18 cellular contexts compared by ENCODE assay signal in genomic region chr19:5478241-5478924, GRCh38. TPM values are rescaled to one million over a fixed set of nuclear protein-coding genes. Genes with fewer than 3 reads are reported as not detected.
DNase-seq lines count a peak whose midpoint lies in the region; ATAC-seq and TF ChIP-seq lines count a peak whose summit lies in the region.
"Had no signal": no experiment of that assay in that cellular context is flagged by ENCODE, and none has a peak within 500 bp of the region (broad histone marks: within the 10 kb centered on the region; RNA-seq: fewer than 3 reads in every experiment).

No MANE protein-coding gene starts in this region.

- H2AFZ ChIP-seq in IMR-90 (replicated peaks; ENCODE audit: low read length, poor library complexity): peak overlapping the region; percentile 51

- in situ Hi-C loops in IMR-90 (cut with MboI; ENCODE audit: low sequenced_read_pairs) (no loop called here), brain microvascular endothelial cell (cut with HindIII; ENCODE audit: low pct_ligation_motif_present, low sequenced_read_pairs) (no loop called here)

- no peak overlapping the region for H3K9ac ChIP-seq in IMR-90 (ENCODE audit: low read depth, low read length)

- TF ChIP-seq EP300 in esophagus muscularis mucosa (IDR thresholded peaks at IDR 0.05): no peak

- BruUV-seq in A673 (replicated peaks; lab: Mats Ljungman, UMichigan): no TSS peak
- no TSS peak for BruUV-seq in IMR-90 (replicated peaks; lab: Mats Ljungman, UMichigan)

- H3K27me3 Mint-ChIP-seq in neural crest cell (ENCODE audit: low read depth) (peaks cover 40% of the 10 kb centered on the region), natural killer cell (ENCODE audit: low read depth in 2 of 2) (peaks cover 29 to 35% of the 10 kb centered on the region in 2 donors)

- no peak overlapping the region for H3K4ac ChIP-seq in IMR-90 (ENCODE audit: low read depth, low read length)

- H3K27ac Mint-ChIP-seq in neural crest cell (ENCODE audit: unreplicated experiment): peak overlapping the region; percentile 37
- H3K27ac Mint-ChIP-seq in natural killer cell: no peak overlapping the region

- H3K27me3 ChIP-seq in A673 (replicated peaks; ENCODE audit: insufficient read depth, low read depth, low read length, poor library complexity) (peaks cover 15% of the 10 kb centered on the region), IMR-90 (ENCODE audit: control insufficient read depth, insufficient read depth, low read length) (peaks cover 33% of the 10 kb centered on the region), esophagus muscularis mucosa (peaks cover 0 to 39% (median 7%) of the 10 kb centered on the region in 4 donors), brain microvascular endothelial cell (replicated peaks) (peaks cover 18% of the 10 kb centered on the region)

- POLR2A ChIA-PET in A673 (lab: Charles Lee; ENCODE audit: low non-redundant PET) (interaction anchor here (0.7 kb wide), 1 partner anchor 77 kb away, joined by 3 read pairs; no protein-coding TSS in a partner anchor), IMR-90 (lab: Charles Lee; ENCODE audit: unreplicated experiment) (no interaction called here)

- H2BK5ac ChIP-seq in IMR-90 (ENCODE audit: low read depth, low read length, poor library complexity, severe bottlenecking): no peak overlapping the region

- CTCF ChIA-PET in A673 (lab: Charles Lee) (interaction anchor here (0.7 kb wide), 1 partner anchor 49 kb away, joined by 4 read pairs; no protein-coding TSS in a partner anchor), IMR-90 (lab: Yijun Ruan, JAX) (no interaction called here)

- TF ChIP-seq RAD21 in IMR-90 (IDR thresholded peaks at IDR 0.05; ENCODE audit: low read length): no peak

- H3K4me1 ChIP-seq in A673 (ENCODE audit: insufficient read depth, low read length, poor library complexity, severe bottlenecking): no peaks in the 10 kb centered on the region
- H3K4me1 ChIP-seq in IMR-90 (ENCODE audit: control insufficient read depth, insufficient read depth, low read length): no peaks in the 10 kb centered on the region
- peaks cover 0 to 23% (median 14%) of the 10 kb centered on the region in 4 donors for H3K4me1 ChIP-seq in esophagus muscularis mucosa
- H3K4me1 ChIP-seq: SJCRH30 had no signal

- no peak overlapping the region for H3K56ac ChIP-seq in IMR-90 (ENCODE audit: extremely low read depth, insufficient read depth, low read length)

- no peak overlapping the region for H2AK5ac ChIP-seq in IMR-90 (ENCODE audit: low read depth, low read length)

- H3K4me2 ChIP-seq in IMR-90 (ENCODE audit: low read depth, low read length): no peak overlapping the region

- DNase-seq in A673 (ENCODE audit: low spot score) (no peak), IMR-90 (no peak), esophagus muscularis mucosa (ENCODE audit: extremely low spot score) (no peak), neural crest cell (ENCODE audit: low read depth, low spot score) (no peak), NCI-H524 treated with DMSO at 0.1 percent for 48 hours (lab: John Stamatoyannopoulos, UW) (no peak), brain microvascular endothelial cell (no peak), natural killer cell (no peak), putamen (ENCODE audit: low spot score) (no peak)
- DNase-seq: AML-193, DMS79 treated with DMSO at 0.1 percent for 48 hours, GDM1, NCI-H1417 treated with DMSO at 0.1 percent for 48 hours, NCI-H2081 treated with DMSO at 0.1 percent for 48 hours, NCI-H345, SJCRH30 had no signal

- peaks cover 4% of the 10 kb centered on the region for H3K9me3 ChIP-seq in A673 (ENCODE audit: low read depth, low read length, poor library complexity, severe bottlenecking)
- peaks cover 13% of the 10 kb centered on the region for H3K9me3 ChIP-seq in IMR-90 (ENCODE audit: control insufficient read depth, insufficient read depth, low read length)
- peaks cover 0 to 18% (median 12%) of the 10 kb centered on the region in 4 donors for H3K9me3 ChIP-seq in esophagus muscularis mucosa
- H3K9me3 ChIP-seq: SJCRH30 had no signal

- no peak overlapping the region for H3K23ac ChIP-seq in IMR-90 (ENCODE audit: low read depth, low read length)

- ATAC-seq in IMR-90 (ENCODE audit: low read depth) (no peak), natural killer cell (no peak)

- no peak overlapping the region for H3K18ac ChIP-seq in IMR-90 (ENCODE audit: low read depth, low read length)

- H3K36me3 Mint-ChIP-seq in neural crest cell (ENCODE audit: low read depth) (no peaks in the 10 kb centered on the region), natural killer cell (no peaks in the 10 kb centered on the region)

- intact Hi-C loops in A673 (cut with micrococcal nuclease; ENCODE audit: unreplicated experiment) (no loop called here), IMR-90 (cut with micrococcal nuclease) (no loop called here), esophagus muscularis mucosa (cut with DNase I) (no loop called here), natural killer cell (cut with micrococcal nuclease) (no loop called here)

- H3K4me3 ChIP-seq in A673 (ENCODE audit: low read depth, low read length, poor library complexity, severe bottlenecking) (peak overlapping the region; percentile 16), IMR-90 (ENCODE audit: insufficient read depth, low read depth, low read length) (no peak overlapping the region), esophagus muscularis mucosa (peak overlapping the region; percentile 12 to 34 (median 26)), brain microvascular endothelial cell (ENCODE audit: low read depth, low read length) (no peak overlapping the region)
- H3K4me3 ChIP-seq: SJCRH30 had no signal

- no peak overlapping the region for H4K91ac ChIP-seq in IMR-90 (ENCODE audit: insufficient read depth, low read depth, low read length)

- no peak overlapping the region for H2AK9ac ChIP-seq in IMR-90 (replicated peaks; ENCODE audit: low read depth, low read length, poor library complexity)

- dilution Hi-C loops in IMR-90 (cut with HindIII; ENCODE audit: low sequenced_read_pairs, unreplicated experiment): no loop called here

- no peak overlapping the region for H2BK20ac ChIP-seq in IMR-90 (ENCODE audit: low read depth, low read length)

- H4K8ac ChIP-seq in IMR-90 (ENCODE audit: low read depth in 2 of 2, low read length in 2 of 2): no peak overlapping the region

- WGBS in IMR-90 (ENCODE audit: extremely low coverage in 2 of 2, insufficient read length in 1 of 2), 2 experiments: 29% methylated on average over 6 of the region's 32 CpGs; no CpG with 5 or more reads in 1 of the 2 experiments
- WGBS in esophagus muscularis mucosa: 27% methylated on average over 19 of the region's 32 CpGs

- H3K4me1 Mint-ChIP-seq in neural crest cell (peaks cover 8% of the 10 kb centered on the region), natural killer cell (no peaks in the 10 kb centered on the region)

- no peak for TF ChIP-seq CTCF in A673 (conservative IDR thresholded peaks at IDR 0.05; ENCODE audit: low read depth, low read length)
- no peak for TF ChIP-seq CTCF in IMR-90 (conservative IDR thresholded peaks at IDR 0.05; ENCODE audit: low read depth, low read length)
- no peak for TF ChIP-seq CTCF in esophagus muscularis mucosa (IDR thresholded peaks at IDR 0.05)
- no peak for TF ChIP-seq CTCF in neural crest cell (conservative IDR thresholded peaks at IDR 0.05)
- no peak for TF ChIP-seq CTCF in brain microvascular endothelial cell (IDR thresholded peaks at IDR 0.05; ENCODE audit: low read depth, low read length, missing control alignments)
- no peak for TF ChIP-seq CTCF in natural killer cell (IDR thresholded peaks at IDR 0.05)

- no peak overlapping the region for H3K27ac ChIP-seq in A673 (ENCODE audit: low read depth, low read length, poor library complexity, severe bottlenecking)
- no peak overlapping the region for H3K27ac ChIP-seq in IMR-90 (ENCODE audit: insufficient read depth, low read length)
- H3K27ac ChIP-seq in esophagus muscularis mucosa (replicated peaks in 1 of 4): peak overlapping the region in 2 of 4 donors; percentile 52 to 65
- H3K27ac ChIP-seq in brain microvascular endothelial cell: no peak overlapping the region
- H3K27ac ChIP-seq: RWPE1, SJCRH30 had no signal

- H2BK15ac ChIP-seq in IMR-90 (ENCODE audit: low read depth, low read length): no peak overlapping the region

- no peaks in the 10 kb centered on the region for H3K79me1 ChIP-seq in IMR-90 (ENCODE audit: low read depth in 1 of 2, low read length in 2 of 2)

- H3K14ac ChIP-seq in IMR-90 (replicated peaks; ENCODE audit: low read depth, low read length): no peak overlapping the region

- no peak overlapping the region for H2BK120ac ChIP-seq in IMR-90 (ENCODE audit: low read depth, low read length)

- no peaks in the 10 kb centered on the region for H3K9me3 Mint-ChIP-seq in neural crest cell
- H3K9me3 Mint-ChIP-seq in natural killer cell: peaks cover 0 to 3% of the 10 kb centered on the region in 2 donors

- peaks cover 4% of the 10 kb centered on the region; the same call in 1 of the 2 replicates for H4K20me1 ChIP-seq in IMR-90 (ENCODE audit: insufficient read depth, low read length)

- H3K4me3 Mint-ChIP-seq in neural crest cell (peak overlapping the region; percentile 71), natural killer cell (no peak overlapping the region)

- H4K5ac ChIP-seq in IMR-90 (ENCODE audit: low read depth, low read length): no peak overlapping the region

- H3K9me1 ChIP-seq in IMR-90 (ENCODE audit: insufficient read depth, low read length): no peaks in the 10 kb centered on the region

- TF ChIP-seq POLR2A in IMR-90 (IDR thresholded peaks at IDR 0.05; ENCODE audit: low read depth, low read length) (no peak), esophagus muscularis mucosa (IDR thresholded peaks at IDR 0.05; ENCODE audit: low read depth) (no peak)

- no peaks in the 10 kb centered on the region for H3K36me3 ChIP-seq in A673 (ENCODE audit: insufficient read depth, low read length, poor library complexity, severe bottlenecking)
- H3K36me3 ChIP-seq in IMR-90 (ENCODE audit: control insufficient read depth, insufficient read depth, low read length): no peaks in the 10 kb centered on the region
- H3K36me3 ChIP-seq in esophagus muscularis mucosa: no peaks in the 10 kb centered on the region
- no peaks in the 10 kb centered on the region for H3K36me3 ChIP-seq in brain microvascular endothelial cell (replicated peaks)
- H3K36me3 ChIP-seq: SJCRH30 had no signal

TF ChIP-seq in IMR-90, 13 proteins besides CTCF, POLR2A, EP300 and RAD21 (continues in another document):
- no peak for TF ChIP-seq CHD1 (IDR thresholded peaks at IDR 0.05; ENCODE audit: low read depth, low read length)
- no peak for TF ChIP-seq FOS (IDR thresholded peaks at IDR 0.05; ENCODE audit: low read depth, low read length)
- no peak for TF ChIP-seq BHLHE40 (IDR thresholded peaks at IDR 0.05; ENCODE audit: low read depth, low read length)
- TF ChIP-seq MAZ (IDR thresholded peaks at IDR 0.05; ENCODE audit: borderline replicate concordance, low read depth, low read length): no peak

RNA-seq across cellular contexts. Expression of gene ZNRF4, which starts 23.2 kb away (rescaled TPM):
- total RNA-seq in A673 (2021) (not detected in 2 replicates), IMR-90 (2012; rRNA removed) (not detected in 2 replicates), esophagus muscularis mucosa (not detected), neural crest cell (not detected in 2 replicates), natural killer cell (not detected)
- polyA plus RNA-seq in IMR-90 (2012; rRNA removed): not detected in 2 replicates
- polyA plus RNA-seq in IMR-90 (2012; cell fraction: cytosol; rRNA removed): not detected in 2 replicates
- polyA plus RNA-seq in IMR-90 (2012; cell fraction: nucleus; rRNA removed; ENCODE audit: low replicate concordance): 0.24 TPM in 1 of 2 replicates, not detected in the other
- total RNA-seq: H4, LHCN-M2, SJCRH30 had no signal

Comparison
In these comparisons a context has a peak if more than half of its experiments do, and no peak if none do; other contexts are left out.
1. H3K4me3 ChIP-seq: peak in A673 (single experiment) and esophagus muscularis mucosa (4 of 4); none in IMR-90 (single experiment) and brain microvascular endothelial cell (single experiment).